In genomic region chr10:85231534-85232270, GRCh38 we compare ENCODE assay signal across 24 cellular contexts.
DNase-seq lines count a peak whose midpoint lies in the region; ATAC-seq, FAIRE-seq and TF ChIP-seq lines count a peak whose summit lies in the region.
"Had no signal": no experiment of that assay in that cellular context is flagged by ENCODE, and none has a peak within 500 bp of the region (broad histone marks: within the 10 kb centered on the region; RNA-seq: fewer than 3 reads in every experiment).

No MANE protein-coding gene starts in this region.

- H3K4me2 ChIP-seq in HepG2 (ENCODE audit: low read depth, low read length): no peak overlapping the region
- H3K4me2 ChIP-seq: BLaER1 had no signal

- no peaks in the 10 kb centered on the region for H3K36me3 ChIP-seq in liver (ENCODE audit: control insufficient read depth in 4 of 4, insufficient read depth in 3 of 4, low read depth in 1 of 4, low read length in 3 of 4)
- H3K36me3 ChIP-seq in HepG2 (replicated peaks in 1 of 2; ENCODE audit: control insufficient read depth in 1 of 2, insufficient read depth in 2 of 2, low read length in 2 of 2): no peaks in the 10 kb centered on the region
- H3K36me3 ChIP-seq in right lobe of liver: no peaks in the 10 kb centered on the region
- H3K36me3 ChIP-seq: BE2C, BLaER1 had no signal

- no peak for TF ChIP-seq POLR2A in HepG2 (IDR thresholded peaks at IDR 0.05; ENCODE audit: insufficient read depth in 1 of 2, low read depth in 2 of 2, low read length in 2 of 2)
- TF ChIP-seq POLR2A in right lobe of liver (IDR thresholded peaks at IDR 0.05): no peak

- intact Hi-C loops in HepG2 (cut with micrococcal nuclease; ENCODE audit: unreplicated experiment) (no loop called here), right lobe of liver (cut with DNase I) (no loop called here)

- no peaks in the 10 kb centered on the region for H4K20me1 ChIP-seq in HepG2 (ENCODE audit: insufficient read depth, low read length)
- H4K20me1 ChIP-seq: BLaER1 had no signal

- peaks cover 2 to 36% (median 18%) of the 10 kb centered on the region in 4 donors for H3K4me1 ChIP-seq in liver (ENCODE audit: control insufficient read depth in 4 of 4, insufficient read depth in 4 of 4, low read length in 3 of 4)
- no peaks in the 10 kb centered on the region for H3K4me1 ChIP-seq in HepG2 (ENCODE audit: insufficient read depth, low read length)
- peaks cover 0 to 34% (median 12%) of the 10 kb centered on the region in 4 donors for H3K4me1 ChIP-seq in right lobe of liver
- H3K4me1 ChIP-seq: BLaER1 had no signal

- H3K79me2 ChIP-seq in HepG2 (ENCODE audit: insufficient read depth, low read length): no peaks in the 10 kb centered on the region

- ATAC-seq in HepG2 (no peak), right lobe of liver (peak; percentile 88 to 93 (median 90))
- ATAC-seq: GM12878 had no signal

- H3K27me3 ChIP-seq in liver (ENCODE audit: control insufficient read depth in 4 of 4, insufficient read depth in 4 of 4, low read length in 3 of 4): no peaks in the 10 kb centered on the region
- H3K27me3 ChIP-seq in HepG2 (ENCODE audit: control insufficient read depth in 1 of 2, insufficient read depth in 2 of 2, low read length in 2 of 2): no peaks in the 10 kb centered on the region
- H3K27me3 ChIP-seq in right lobe of liver: no peaks in the 10 kb centered on the region
- H3K27me3 ChIP-seq: BE2C, BLaER1 had no signal

- BruUV-seq in HepG2 (replicated peaks; lab: Mats Ljungman, UMichigan): no TSS peak

- H3K4me3 ChIP-seq in liver (ENCODE audit: low read depth in 1 of 3, low read length in 3 of 3) (peak overlapping the region in 1 of 3 donors; percentile 12), HepG2 (replicated peaks in 1 of 3; ENCODE audit: insufficient read depth in 1 of 3, low read depth in 2 of 3, low read length in 3 of 3) (no peak overlapping the region), right lobe of liver (no peak overlapping the region)
- H3K4me3 ChIP-seq: BLaER1, GM12878 had no signal

- peak overlapping the region; percentile 49 to 59 for H3K27ac ChIP-seq in liver (ENCODE audit: low read depth in 1 of 2, low read length in 2 of 2)
- H3K27ac ChIP-seq in HepG2 (ENCODE audit: extremely low read length, insufficient read depth, low read length): no peak overlapping the region
- peak overlapping the region in 2 of 3 donors; percentile 12 to 62 for H3K27ac ChIP-seq in right lobe of liver
- H3K27ac ChIP-seq in caudate nucleus (ENCODE audit: low read depth, low read length): no peak overlapping the region
- H3K27ac ChIP-seq: BLaER1 had no signal

- POLR2A ChIA-PET in HepG2 (lab: Yijun Ruan, JAX): no interaction called here

- FAIRE-seq in HepG2 (lab: Jason Lieb, UNC): no peak
- FAIRE-seq: A204.1, GM12878, GM12892, GM18507 had no signal

- no peak for TF ChIP-seq CTCF in liver (IDR thresholded peaks at IDR 0.05; ENCODE audit: low read depth, low read length, missing input control)
- no peak for TF ChIP-seq CTCF in HepG2 (CRISPR knock-in tag; IDR thresholded peaks at IDR 0.05)
- no peak for TF ChIP-seq CTCF in right lobe of liver (IDR thresholded peaks at IDR 0.05)

- H2AFZ ChIP-seq in HepG2 (ENCODE audit: low read length): no peak overlapping the region

- H3K9me3 ChIP-seq in liver (ENCODE audit: control insufficient read depth in 4 of 4, low read length in 3 of 4): no peaks in the 10 kb centered on the region
- H3K9me3 ChIP-seq in HepG2 (ENCODE audit: low read length): no peaks in the 10 kb centered on the region
- H3K9me3 ChIP-seq in right lobe of liver: no peaks in the 10 kb centered on the region
- H3K9me3 ChIP-seq: BE2C, BLaER1 had no signal

- CTCF ChIA-PET in HepG2 (lab: Yijun Ruan, JAX; ENCODE audit: low intra/inter-chr PET ratio, low total read pairs): no interaction called here

- TF ChIP-seq RAD21 in liver (IDR thresholded peaks at IDR 0.05) (peak; percentile 31 to 57), HepG2 (CRISPR knock-in tag; IDR thresholded peaks at IDR 0.05) (no peak)

- no peak for DNase-seq in HepG2 (ENCODE audit: low spot score)
- DNase-seq in right lobe of liver: no peak
- DNase-seq in caudate nucleus (lab: John Stamatoyannopoulos, UW): no peak
- DNase-seq in activated naive CD4-positive, alpha-beta T cell treated with Interleukin-2 at 50 U/mL for 16 hours: no peak
- DNase-seq: 8988T; ACHN; BE2C; C1 segment of cervical spinal cord; CD4-positive, alpha-beta memory T cell; CD4-positive, CD25-positive, alpha-beta regulatory T cell; CD8-positive, alpha-beta memory T cell; DMS 273 treated with DMSO at 0.1 percent for 48 hours; DMS153; DMS53; DMS79; DND-41; EL; GDM1 had no signal

- 33% methylated on average over 3 of the region's 3 CpGs for WGBS in liver
- 0% methylated on average over 3 of the region's 3 CpGs for WGBS in HepG2 (ENCODE audit: low lambda C conversion rate)
- 28% methylated on average over 3 of the region's 3 CpGs for WGBS in right lobe of liver (ENCODE audit: insufficient coverage, low coverage, low lambda C conversion rate, missing lambda C conversion rate)

- in situ Hi-C loops in HepG2 (cut with HindIII; ENCODE audit: extremely low pct_ligation_motif_present, low pct_unique_long_range_greater_than_20kb): no loop called here

- TF ChIP-seq EP300 in HepG2 (IDR thresholded peaks at IDR 0.05; ENCODE audit: low read depth in 2 of 2, low read length in 2 of 2) (no peak), HepG2 (CRISPR knock-in tag; IDR thresholded peaks at IDR 0.05; ENCODE audit: borderline replicate concordance) (no peak)

- H3K9ac ChIP-seq in liver (ENCODE audit: low read depth in 1 of 2, low read length in 2 of 2): no peak overlapping the region
- H3K9ac ChIP-seq in HepG2 (ENCODE audit: insufficient read depth, low read depth, low read length): no peak overlapping the region
- H3K9ac ChIP-seq: BLaER1 had no signal

TF ChIP-seq in liver, 16 proteins besides CTCF, POLR2A, EP300 and RAD21 (continues in another document):
- TF ChIP-seq HNF4G (IDR thresholded peaks at IDR 0.05): peak; percentile 76
- TF ChIP-seq NR2F2 (IDR thresholded peaks at IDR 0.05): no peak
- TF ChIP-seq YY1 (IDR thresholded peaks at IDR 0.05): peak; percentile 77
- no peak for TF ChIP-seq GABPA (IDR thresholded peaks at IDR 0.05 in 1 of 2, conservative IDR thresholded peaks at IDR 0.05 in 1 of 2)
- TF ChIP-seq TAF1 (conservative IDR thresholded peaks at IDR 0.05): no peak
- TF ChIP-seq SP1 (IDR thresholded peaks at IDR 0.05): peak; percentile 95
- peak; percentile 63 to 85 for TF ChIP-seq RXRA (IDR thresholded peaks at IDR 0.05)
- TF ChIP-seq, protein P1, sequence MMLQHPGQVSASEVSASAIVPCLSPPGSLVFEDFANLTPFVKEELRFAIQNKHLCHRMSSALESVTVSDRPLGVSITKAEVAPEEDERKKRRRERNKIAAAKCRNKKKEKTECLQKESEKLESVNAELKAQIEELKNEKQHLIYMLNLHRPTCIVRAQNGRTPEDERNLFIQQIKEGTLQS (IDR thresholded peaks at IDR 0.05): no peak
- peak; percentile 78 for TF ChIP-seq FOXA1 (IDR thresholded peaks at IDR 0.05)
- TF ChIP-seq EGR1 (IDR thresholded peaks at IDR 0.05; ENCODE audit: low read depth in 2 of 2): no peak
- peak; percentile 51 for TF ChIP-seq ZBTB33 (IDR thresholded peaks at IDR 0.05)
- TF ChIP-seq JUND (IDR thresholded peaks at IDR 0.05): peak in 1 of 2 donors; percentile 73

TF ChIP-seq in HepG2, 621 proteins besides CTCF, POLR2A, EP300 and RAD21:
- TF ChIP-seq ASH2L (IDR thresholded peaks at IDR 0.05; ENCODE audit: insufficient read length, low read depth, low read length): no peak
- no peak for TF ChIP-seq GTF2F1 (IDR thresholded peaks at IDR 0.05; ENCODE audit: low read length)
- TF ChIP-seq ZNF263 (CRISPR knock-in tag; IDR thresholded peaks at IDR 0.05): no peak
- TF ChIP-seq ZSCAN22 (CRISPR knock-in tag; IDR thresholded peaks at IDR 0.05): no peak
- TF ChIP-seq DRAP1 (CRISPR knock-in tag; IDR thresholded peaks at IDR 0.05): no peak
- TF ChIP-seq ZNF775 (CRISPR knock-in tag; IDR thresholded peaks at IDR 0.05; ENCODE audit: borderline replicate concordance): no peak
- no peak for TF ChIP-seq MLLT10 (CRISPR knock-in tag; IDR thresholded peaks at IDR 0.05)
- TF ChIP-seq E2F1 (CRISPR knock-in tag; IDR thresholded peaks at IDR 0.05): no peak

Comparison
In these comparisons a context has a peak if more than half of its experiments do, and no peak if none do; other contexts are left out.
1. H3K27ac ChIP-seq: peak in liver (2 of 2) and right lobe of liver (2 of 3); none in HepG2 (single experiment) and caudate nucleus (single experiment).